ENCODE assay signal across 10 cellular contexts in the genomic region with DNA sequence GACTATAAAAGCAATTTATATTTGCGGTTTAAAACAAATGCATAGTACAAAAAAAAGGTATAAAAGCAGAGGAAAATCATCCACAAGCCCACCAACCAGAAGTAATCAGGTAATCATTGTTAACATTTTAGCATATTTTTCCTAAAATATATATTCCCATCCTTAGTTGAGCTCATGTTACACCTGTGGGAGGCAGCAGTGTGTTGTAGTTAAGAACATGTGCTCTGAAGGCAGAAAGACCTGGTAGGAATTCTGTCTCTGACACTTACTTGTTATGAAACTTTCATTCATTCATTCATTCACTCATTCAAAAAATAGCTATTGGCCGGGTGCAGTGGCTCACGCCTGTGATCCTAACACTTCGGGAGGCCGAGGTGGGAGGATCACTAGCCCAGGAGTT. TPM values are rescaled to one million over a fixed set of nuclear protein-coding genes. Genes with fewer than 3 reads are reported as not detected.
DNase-seq lines count a peak whose midpoint lies in the region; ATAC-seq and TF ChIP-seq lines count a peak whose summit lies in the region.
"Had no signal": no experiment of that assay in that cellular context is flagged by ENCODE, and none has a peak within 500 bp of the region (broad histone marks: within the 10 kb centered on the region; RNA-seq: fewer than 3 reads in every experiment).

No MANE protein-coding gene starts in this region.

- CTCF ChIA-PET in MCF 10A (lab: Yijun Ruan, JAX) = interaction anchor here (0.6 to 2.6 kb wide), 18 partner anchors 10 to 924 kb away, joined by 3 to 18 read pairs (median 4); no protein-coding TSS in a partner anchor

- TF ChIP-seq POLR2A in breast epithelium (IDR thresholded peaks at IDR 0.05) = no peak
- no peak for TF ChIP-seq POLR2A in thyroid gland (IDR thresholded peaks at IDR 0.05)

- no peak overlapping the region for H3K4me3 Mint-ChIP-seq in MCF 10A (ENCODE audit: unreplicated experiment)

- H3K27me3 ChIP-seq in breast epithelium (peaks cover 0 to 13% of the 10 kb centered on the region in 2 donors), thyroid gland (no peaks in the 10 kb centered on the region)

- TF ChIP-seq CTCF in MCF 10A (IDR thresholded peaks at IDR 0.05; ENCODE audit: unreplicated experiment) (peak; percentile 44), breast epithelium (IDR thresholded peaks at IDR 0.05) (no peak), fibroblast of villous mesenchyme (IDR thresholded peaks at IDR 0.05; ENCODE audit: insufficient read depth, low read depth, low read length) (peak; percentile 31), thyroid gland (IDR thresholded peaks at IDR 0.05) (peak in 3 of 6 experiments; percentile 40 to 44 (median 42))

- 84 to 86% methylated on average over 5 of the region's 5 CpGs for WGBS in thyroid gland, 2 donors

- no peaks in the 10 kb centered on the region for H3K36me3 Mint-ChIP-seq in MCF 10A (ENCODE audit: insufficient read depth, unreplicated experiment)

- H3K27ac ChIP-seq in breast epithelium (no peak overlapping the region), thyroid gland (no peak overlapping the region)

- H3K27me3 Mint-ChIP-seq in MCF 10A (ENCODE audit: insufficient read depth, unreplicated experiment) = no peaks in the 10 kb centered on the region

- POLR2A ChIA-PET in MCF 10A (lab: Yijun Ruan, JAX) = interaction anchor here (0.7 to 1.4 kb wide), 5 partner anchors 16 to 665 kb away, joined by 3 to 6 read pairs (median 3); no protein-coding TSS in a partner anchor

- H3K36me3 ChIP-seq in breast epithelium (no peaks in the 10 kb centered on the region), thyroid gland (no peaks in the 10 kb centered on the region)

- intact Hi-C loops in MCF 10A (cut with micrococcal nuclease) (loop anchor here (1.0 to 10.0 kb wide), 3 partner anchors 476 to 585 kb away; no protein-coding TSS in a partner anchor), breast epithelium (cut with DNase I; ENCODE audit: low total_unique reads) (no loop called here), thyroid gland (cut with DNase I) (loop anchor here (10.0 kb wide), 1 partner anchor 485 kb away; no protein-coding TSS in a partner anchor)

- ATAC-seq in GM18498 (IDR thresholded peaks at IDR 0.05; ENCODE audit: unreplicated experiment) = no peak

- H3K9me3 ChIP-seq in breast epithelium (no peaks in the 10 kb centered on the region), thyroid gland (no peaks in the 10 kb centered on the region)

- no peak overlapping the region for H3K4me3 ChIP-seq in breast epithelium
- H3K4me3 ChIP-seq in fibroblast of villous mesenchyme (ENCODE audit: low read depth, low read length) = no peak overlapping the region
- H3K4me3 ChIP-seq in thyroid gland (replicated peaks in 1 of 3) = no peak overlapping the region

- H3K9me3 Mint-ChIP-seq in MCF 10A (ENCODE audit: unreplicated experiment) = no peaks in the 10 kb centered on the region

- peak; percentile 55 for DNase-seq in MCF 10A (ENCODE audit: unreplicated experiment)
- DNase-seq in breast epithelium (ENCODE audit: low spot score in 2 of 2) = no peak
- peak; percentile 58 for DNase-seq in RKO (ENCODE audit: low spot score)
- peak; percentile 30 for DNase-seq in fibroblast of villous mesenchyme (ENCODE audit: low read depth)
- peak; percentile 17 to 18 for DNase-seq in thyroid gland
- DNase-seq in stimulated activated CD4-positive, alpha-beta T cell treated with anti-CD3 and anti-CD28 coated beads, Interleukin-4, amount 100 ng/mL, for 4 hours = no peak
- no peak for DNase-seq in HUDEP-2 (lab: John Stamatoyannopoulos, UW; ENCODE audit: unreplicated experiment in 76 of 76)
- DNase-seq: amniotic stem cell, KG1 had no signal

- no TSS peak for BruUV-seq in MCF 10A (replicated peaks; lab: Mats Ljungman, UMichigan)

- H3K4me1 ChIP-seq in breast epithelium (no peaks in the 10 kb centered on the region), thyroid gland (no peaks in the 10 kb centered on the region)

- no peak overlapping the region for H3K27ac Mint-ChIP-seq in MCF 10A (ENCODE audit: low read depth, unreplicated experiment)

- H3K4me1 Mint-ChIP-seq in MCF 10A (ENCODE audit: insufficient read depth, unreplicated experiment) = no peaks in the 10 kb centered on the region

RNA-seq across cellular contexts. Expression of a gene that starts 15.4 kb away (rescaled TPM):
- total RNA-seq in MCF 10A (2022) (8.2 and 8.3 TPM in 2 replicates), breast epithelium (10 to 100 TPM in 1 of 3 donors, 1 to 10 TPM in 2; 5.3 to 14.3 (median 6.9) TPM), fibroblast of villous mesenchyme (4.5 and 6.5 TPM in 2 replicates), thyroid gland (10 to 100 TPM in 2 of 4 donors, 1 to 10 TPM in 2; 8.4 to 14.8 (median 10.0) TPM)

RNA-seq across cellular contexts. Expression of a gene that starts 55.5 kb away (rescaled TPM):
- 3.2 and 3.5 TPM in 2 replicates for total RNA-seq in MCF 10A (2022)
- 1 to 10 TPM; 1.8 to 3.9 (median 1.8) TPM for total RNA-seq in breast epithelium
- total RNA-seq in fibroblast of villous mesenchyme = 0.32 and 1.7 TPM in 2 replicates
- 1 to 10 TPM; 2.1 to 3.8 (median 3.0) TPM for total RNA-seq in thyroid gland

Comparison
In these comparisons a context has a peak if more than half of its experiments do, and no peak if none do; other contexts are left out.
1. DNase-seq: peak in MCF 10A (single experiment), RKO (single experiment), fibroblast of villous mesenchyme (single experiment) and thyroid gland (2 of 2); none in breast epithelium (0 of 2), stimulated activated CD4-positive, alpha-beta T cell treated with anti-CD3 and anti-CD28 coated beads, Interleukin-4, amount 100 ng/mL, for 4 hours (0 of 2) and HUDEP-2 (0 of 76).
2. CTCF ChIP-seq: peak in MCF 10A (single experiment) and fibroblast of villous mesenchyme (single experiment); none in breast epithelium (0 of 3).